Comparison of ENCODE assay signal across 38 cellular contexts in the genomic region with DNA sequence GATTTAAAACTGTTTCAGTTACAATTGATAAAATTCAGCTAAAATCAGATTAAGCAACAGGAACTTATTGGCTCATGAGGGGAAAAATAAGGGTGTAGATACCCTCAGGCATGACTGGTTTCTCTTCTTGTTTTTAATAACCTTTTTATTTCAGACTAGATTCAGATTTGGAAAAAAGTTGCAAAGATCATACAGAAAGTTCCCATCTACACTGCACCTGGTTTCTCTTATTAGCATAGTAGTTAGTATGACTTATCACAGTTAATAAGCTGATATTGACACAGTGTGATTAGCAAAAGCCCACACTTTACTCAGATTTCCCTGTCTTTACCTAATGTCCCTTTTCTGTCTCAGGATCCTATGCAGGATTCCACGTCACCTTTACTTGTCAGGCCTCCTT. TPM values are rescaled to one million over a fixed set of nuclear protein-coding genes. Genes with fewer than 3 reads are reported as not detected.
"Had no signal": no experiment of that assay in that cellular context is flagged by ENCODE, and none has a peak within 500 bp of the region (broad histone marks: within the 10 kb centered on the region; RNA-seq: fewer than 3 reads in every experiment).

No MANE protein-coding gene starts in this region.

- H3K27me3 ChIP-seq: brain microvascular endothelial cell, esophagus squamous epithelium had no signal

- H3K36me3 ChIP-seq: brain microvascular endothelial cell, esophagus squamous epithelium, gastroesophageal sphincter, heart right ventricle had no signal

- H3K4me3 Mint-ChIP-seq: activated CD4-positive, alpha-beta memory T cell treated with anti-CD3 and anti-CD28 coated beads, Interleukin-2, amount 10 ng/mL, durations not matched to agents 7 days and 5 days; activated CD4-positive, alpha-beta T cell treated with anti-CD3 and anti-CD28 coated beads, Interleukin-2, amount 10 ng/mL, durations not matched to agents 7 days and 5 days; activated naive CD4-positive, alpha-beta T cell treated with anti-CD3 and anti-CD28 coated beads, Interleukin-2, amount 10 ng/mL, durations not matched to agents 7 days and 5 days; activated naive CD8-positive, alpha-beta T cell treated with anti-CD3 and anti-CD28 coated beads, Interleukin-2, amount 10 ng/mL, durations not matched to agents 7 days and 5 days; activated T-cell treated with anti-CD3 and anti-CD28 coated beads, Interleukin-2, amount 50 U/mL, for 24 hours; activated T-cell treated with anti-CD3 and anti-CD28 coated beads, Interleukin-2, amount 50 U/mL, for 72 hours; effector memory CD8-positive, alpha-beta T cell; T-helper 17 cell; T-helper 2 cell treated with Interferon-gamma antibody and Interleukin-4, amounts not matched to agents 5 μg/mL and 100 μg/mL, for 36 hours had no signal

- H3K4me1 Mint-ChIP-seq: activated CD4-positive, alpha-beta memory T cell treated with anti-CD3 and anti-CD28 coated beads, Interleukin-2, amount 10 ng/mL, durations not matched to agents 7 days and 5 days; activated CD4-positive, alpha-beta T cell treated with anti-CD3 and anti-CD28 coated beads, Interleukin-2, amount 10 ng/mL, durations not matched to agents 7 days and 5 days; activated naive CD4-positive, alpha-beta T cell treated with anti-CD3 and anti-CD28 coated beads, Interleukin-2, amount 10 ng/mL, durations not matched to agents 7 days and 5 days; activated naive CD8-positive, alpha-beta T cell treated with anti-CD3 and anti-CD28 coated beads, Interleukin-2, amount 10 ng/mL, durations not matched to agents 7 days and 5 days; T-helper 17 cell had no signal

- H3K27ac Mint-ChIP-seq: activated CD4-positive, alpha-beta memory T cell treated with anti-CD3 and anti-CD28 coated beads, Interleukin-2, amount 10 ng/mL, durations not matched to agents 7 days and 5 days; activated CD4-positive, alpha-beta T cell treated with anti-CD3 and anti-CD28 coated beads, Interleukin-2, amount 10 ng/mL, durations not matched to agents 7 days and 5 days; activated naive CD4-positive, alpha-beta T cell treated with anti-CD3 and anti-CD28 coated beads, Interleukin-2, amount 10 ng/mL, durations not matched to agents 7 days and 5 days; activated naive CD4-positive, alpha-beta T cell treated with anti-CD3 and anti-CD28 coated beads, Interleukin-2, amount 50 U/mL, for 72 hours; activated naive CD8-positive, alpha-beta T cell treated with anti-CD3 and anti-CD28 coated beads, Interleukin-2, amount 10 ng/mL, durations not matched to agents 7 days and 5 days; activated T-cell treated with anti-CD3 and anti-CD28 coated beads, Interleukin-2, amount 50 U/mL, for 24 hours; activated T-cell treated with anti-CD3 and anti-CD28 coated beads, Interleukin-2, amount 50 U/mL, for 72 hours; effector memory CD8-positive, alpha-beta T cell; T-helper 17 cell; T-helper 2 cell treated with Interferon-gamma antibody and Interleukin-4, amounts not matched to agents 5 μg/mL and 100 μg/mL, for 36 hours had no signal

- H3K27ac ChIP-seq: brain microvascular endothelial cell, epithelial cell of prostate, esophagus squamous epithelium, gastroesophageal sphincter, heart right ventricle had no signal

- H3K36me3 Mint-ChIP-seq: activated naive CD4-positive, alpha-beta T cell treated with anti-CD3 and anti-CD28 coated beads, Interleukin-2, amount 10 ng/mL, durations not matched to agents 7 days and 5 days; activated naive CD8-positive, alpha-beta T cell treated with anti-CD3 and anti-CD28 coated beads, Interleukin-2, amount 10 ng/mL, durations not matched to agents 7 days and 5 days had no signal

- DNase-seq: activated CD4-positive, alpha-beta memory T cell treated with anti-CD3 and anti-CD28 coated beads, Interleukin-2, amount 10 ng/mL, durations not matched to agents 7 days and 5 days; activated CD4-positive, alpha-beta T cell treated with anti-CD3 and anti-CD28 coated beads for 1 hour; activated CD4-positive, alpha-beta T cell treated with anti-CD3 and anti-CD28 coated beads for 4 hours; activated CD4-positive, alpha-beta T cell treated with anti-CD3 and anti-CD28 coated beads, Interleukin-2, amount 10 ng/mL, durations not matched to agents 7 days and 5 days; activated CD4-positive, alpha-beta T cell treated with anti-CD3 and anti-CD28 coated beads, Interleukin-2, amount 50 U/mL, for 4 hours; activated CD8-positive, alpha-beta memory T cell treated with anti-CD3 and anti-CD28 coated beads, Interleukin-2, amount 50 U/mL, for 48 hours; activated gamma-delta T cell; activated naive CD4-positive, alpha-beta T cell; activated naive CD4-positive, alpha-beta T cell treated with anti-CD3 and anti-CD28 coated beads, Interleukin-2, amount 10 ng/mL, durations not matched to agents 7 days and 5 days; activated naive CD8-positive, alpha-beta T cell treated with anti-CD3 and anti-CD28 coated beads, Interleukin-2, amount 10 ng/mL, durations not matched to agents 7 days and 5 days; activated T-cell treated with anti-CD3 and anti-CD28 coated beads for 4 hours; activated T-cell treated with anti-CD3 and anti-CD28 coated beads, Interleukin-2, amount 50 U/mL, for 24 hours; activated T-cell treated with anti-CD3 and anti-CD28 coated beads, Interleukin-2, amount 50 U/mL, for 72 hours; anterior cingulate cortex; brain microvascular endothelial cell; cortex of kidney; dermis blood vessel endothelial cell; effector CD4-positive, alpha-beta T cell; effector memory CD8-positive, alpha-beta T cell; esophagus squamous epithelium; foreskin melanocyte; heart right ventricle; T-helper 1 cell; T-helper 17 cell; T1000 had no signal

- H3K4me3 ChIP-seq: esophagus squamous epithelium, gastroesophageal sphincter, heart right ventricle had no signal

- H3K4me1 ChIP-seq: esophagus squamous epithelium, gastroesophageal sphincter, heart right ventricle had no signal

RNA-seq across cellular contexts. Expression of gene HTR5A, which starts 53.3 kb away (rescaled TPM):
- total RNA-seq: activated CD4-positive, alpha-beta memory T cell treated with anti-CD3 and anti-CD28 coated beads, Interleukin-2, amount 10 ng/mL, durations not matched to agents 7 days and 5 days; activated CD4-positive, alpha-beta T cell treated with anti-CD3 and anti-CD28 coated beads, Interleukin-2, amount 10 ng/mL, durations not matched to agents 7 days and 5 days; activated naive CD4-positive, alpha-beta T cell treated with anti-CD3 and anti-CD28 coated beads, Interleukin-2, amount 50 U/mL, for 72 hours; activated naive CD8-positive, alpha-beta T cell treated with anti-CD3 and anti-CD28 coated beads, Interleukin-2, amount 10 ng/mL, durations not matched to agents 7 days and 5 days; activated T-cell treated with anti-CD3 and anti-CD28 coated beads, Interleukin-2, amount 50 U/mL, for 72 hours; astrocyte; bronchial epithelial cell; cardiac septum; chondrocyte; dermis blood vessel endothelial cell; endothelial cell of umbilical vein; esophagus squamous epithelium; fibroblast of lung; fibroblast of villous mesenchyme; gastroesophageal sphincter; glomerular endothelial cell; heart right ventricle; T-helper 17 cell had no signal
- polyA plus RNA-seq: endothelial cell of umbilical vein, esophagus, fibroblast of lung, heart right ventricle had no signal
